8 cellular contexts compared by ENCODE assay signal in the genomic region with DNA sequence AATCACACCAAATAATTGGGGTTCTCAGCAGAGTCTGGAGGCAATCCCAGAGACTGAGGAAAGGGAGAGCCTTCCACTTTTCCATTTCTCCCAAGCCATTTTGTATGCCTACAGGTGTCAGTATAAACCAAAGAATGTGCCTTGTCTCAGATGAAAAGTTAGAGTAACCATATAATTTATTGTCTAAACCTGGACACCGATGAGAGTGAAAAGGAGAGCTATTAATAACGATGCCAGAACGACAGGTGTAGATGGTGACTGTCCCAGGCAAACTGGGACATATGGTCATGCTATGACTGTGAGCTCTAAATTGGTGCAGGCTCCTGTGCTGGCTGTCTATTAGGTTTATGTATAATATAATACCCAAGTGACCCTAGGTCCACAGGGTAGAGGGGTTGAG.
DNase-seq lines count a peak whose midpoint lies in the region; ATAC-seq, FAIRE-seq and TF ChIP-seq lines count a peak whose summit lies in the region.
"Had no signal": no experiment of that assay in that cellular context is flagged by ENCODE, and none has a peak within 500 bp of the region (broad histone marks: within the 10 kb centered on the region; RNA-seq: fewer than 3 reads in every experiment).

No MANE protein-coding gene starts in this region.

- H3K9ac ChIP-seq in OCI-LY1 (ENCODE audit: low read length): no peak overlapping the region

- H3K27ac Mint-ChIP-seq in glutamatergic neuron (ENCODE audit: unreplicated experiment): peak overlapping the region; percentile 97

- H3K9me2 ChIP-seq in OCI-LY1 (ENCODE audit: low read depth, low read length): no peaks in the 10 kb centered on the region

- H3K4me1 ChIP-seq in OCI-LY1 (ENCODE audit: insufficient read depth, low read length, severe bottlenecking): peaks cover 18% of the 10 kb centered on the region

- peak; percentile 15; the same call in 1 of the 2 replicates for TF ChIP-seq CTCF in OCI-LY1 (IDR thresholded peaks at IDR 0.05; ENCODE audit: low read length)
- TF ChIP-seq CTCF in glutamatergic neuron (IDR thresholded peaks at IDR 0.05; ENCODE audit: partially characterized antibody, unreplicated experiment): no peak

- H3K9me3 ChIP-seq in OCI-LY1 (ENCODE audit: low read length): no peaks in the 10 kb centered on the region; the same call in 1 of the 2 replicates

- no peak for ATAC-seq in HG03095 (IDR thresholded peaks at IDR 0.05; ENCODE audit: unreplicated experiment)

- H3K4me3 ChIP-seq in OCI-LY1 (ENCODE audit: low read depth, low read length, poor library complexity, severe bottlenecking): no peak overlapping the region
- no peak overlapping the region for H3K4me3 ChIP-seq in skin epidermis

- no peaks in the 10 kb centered on the region for H3K36me3 ChIP-seq in OCI-LY1 (ENCODE audit: insufficient read depth, low read length)

- peaks cover 36% of the 10 kb centered on the region for H3K4me1 Mint-ChIP-seq in glutamatergic neuron (ENCODE audit: low read depth, unreplicated experiment)

- DNase-seq in GM18507 (ENCODE audit: extremely low spot score, insufficient read length, low read depth) (no peak), glutamatergic neuron (no peak), AG08396 (ENCODE audit: low spot score) (no peak), DMS79 treated with DMSO at 0.1 percent for 48 hours (lab: John Stamatoyannopoulos, UW) (no peak)
- DNase-seq: stimulated activated naive CD4-positive, alpha-beta T cell had no signal

- H3K9me3 Mint-ChIP-seq in glutamatergic neuron (ENCODE audit: unreplicated experiment): peaks cover 15% of the 10 kb centered on the region

- H2AFZ ChIP-seq in OCI-LY1 (ENCODE audit: low read length): no peak overlapping the region

- H3K79me2 ChIP-seq in OCI-LY1 (ENCODE audit: insufficient read depth, low read length): no peaks in the 10 kb centered on the region

- no peaks in the 10 kb centered on the region for H4K20me1 ChIP-seq in OCI-LY1 (ENCODE audit: insufficient read depth, low read length)

- H3F3A ChIP-seq in OCI-LY1 (ENCODE audit: insufficient read depth, low read length): no peaks in the 10 kb centered on the region

- H3K27me3 Mint-ChIP-seq in glutamatergic neuron (ENCODE audit: unreplicated experiment): no peaks in the 10 kb centered on the region

- no peak overlapping the region for H3K4me2 ChIP-seq in OCI-LY1 (ENCODE audit: low read length)

- H3K27me3 ChIP-seq in OCI-LY1 (ENCODE audit: insufficient read depth, low read length): no peaks in the 10 kb centered on the region

- H3K36me3 Mint-ChIP-seq in glutamatergic neuron (ENCODE audit: unreplicated experiment): peaks cover 32% of the 10 kb centered on the region

- H3K27ac ChIP-seq in OCI-LY1 (ENCODE audit: low read depth, low read length, poor library complexity, severe bottlenecking) (no peak overlapping the region), skin epidermis (peak overlapping the region in 17 of 21 experiments; percentile 45 to 89 (median 82))

- peak; percentile 21 for FAIRE-seq in GM18507 (lab: Jason Lieb, UNC)

- H3K4me3 Mint-ChIP-seq in glutamatergic neuron (ENCODE audit: unreplicated experiment): no peak overlapping the region
